Comparison of ENCODE assay signal across 7 cellular contexts in the genomic region with DNA sequence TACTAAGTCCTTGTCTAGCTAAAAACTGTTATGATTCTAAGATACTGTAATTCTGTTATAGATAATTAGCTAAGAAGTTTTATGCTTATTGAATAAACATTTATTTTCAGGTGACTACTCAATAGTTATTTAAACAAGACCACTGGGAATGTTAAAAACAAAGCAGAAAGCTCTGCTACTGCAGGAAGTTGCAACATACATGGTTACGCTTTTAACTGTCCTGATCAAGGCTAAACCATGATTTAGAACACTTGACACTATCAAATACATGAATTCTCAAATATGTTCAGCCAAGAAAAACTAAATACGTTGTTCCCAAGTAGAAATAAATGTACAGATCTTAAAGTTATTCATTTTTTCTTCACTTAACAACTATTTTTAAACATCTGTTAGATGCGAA.
"Had no signal": no experiment of that assay in that cellular context is flagged by ENCODE, and none has a peak within 500 bp of the region (broad histone marks: within the 10 kb centered on the region; RNA-seq: fewer than 3 reads in every experiment).

No MANE protein-coding gene starts in this region.

- H3K27ac ChIP-seq: HL-60 had no signal

- DNase-seq: H9, HCEC 1CT, KBM-7 had no signal

- H2AFZ ChIP-seq: GM23338 had no signal

- FAIRE-seq: H1, H54 had no signal

- ATAC-seq: GM23338 had no signal

- H3K4me2 ChIP-seq: GM23338 had no signal

- H3K4me3 ChIP-seq: GM23338 had no signal
